9 cellular contexts compared by ENCODE assay signal in the genomic region with DNA sequence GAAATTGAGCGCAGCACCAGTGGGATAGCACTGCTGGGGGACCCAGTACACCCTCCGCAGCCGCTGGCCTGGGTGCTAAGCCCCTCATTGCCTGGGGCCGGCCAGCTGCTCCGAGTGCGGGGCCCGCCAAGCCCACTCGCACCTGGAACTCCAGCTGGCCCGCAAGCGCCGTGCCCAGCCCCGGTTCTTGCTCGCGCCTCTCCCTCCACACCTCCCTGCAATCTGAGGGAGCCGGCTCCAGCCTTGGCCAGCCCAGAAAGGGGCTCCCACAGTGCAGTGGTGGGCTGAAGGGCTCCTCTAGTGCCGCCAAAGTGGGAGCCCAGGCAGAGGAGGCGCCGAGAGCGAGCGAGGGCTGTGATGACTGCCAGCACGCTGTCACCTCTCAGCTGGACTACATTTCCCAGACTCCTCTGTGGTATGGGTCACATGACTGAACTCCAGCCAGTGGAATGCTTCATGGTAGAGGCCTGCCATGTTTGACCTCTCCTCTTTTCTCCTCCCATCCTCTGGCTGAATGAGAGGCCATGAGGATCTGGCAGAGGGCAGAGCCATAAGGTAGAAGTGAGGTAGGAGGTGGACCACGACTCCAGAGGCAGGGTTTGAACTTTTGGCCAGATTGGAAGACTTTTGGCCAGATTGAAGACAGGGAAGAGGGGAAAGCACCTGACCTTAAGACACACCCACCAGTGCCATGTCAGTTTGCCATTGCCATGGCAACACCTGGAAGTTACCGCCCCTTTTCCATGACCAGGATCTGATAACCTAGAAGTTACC. TPM values are rescaled to one million over a fixed set of nuclear protein-coding genes. Genes with fewer than 3 reads are reported as not detected.
A peak's percentile ranks its signal among the peaks of the same experiment; 100 is the strongest.
DNase-seq lines count a peak whose midpoint lies in the region; ATAC-seq and TF ChIP-seq lines count a peak whose summit lies in the region.
"Had no signal": no experiment of that assay in that cellular context is flagged by ENCODE, and none has a peak within 500 bp of the region (broad histone marks: within the 10 kb centered on the region; RNA-seq: fewer than 3 reads in every experiment).

No MANE protein-coding gene starts in this region.

- H3K36me3 ChIP-seq in HAP-1 (replicated peaks): no peaks in the 10 kb centered on the region
- no peaks in the 10 kb centered on the region for H3K36me3 ChIP-seq in right lobe of liver
- H3K36me3 ChIP-seq: cardiac muscle cell had no signal

- H3K9me3 Mint-ChIP-seq in WTC11: peaks cover 12% of the 10 kb centered on the region

- H3K4me3 ChIP-seq in HAP-1: no peak overlapping the region
- no peak overlapping the region for H3K4me3 ChIP-seq in right lobe of liver
- H3K4me3 ChIP-seq: cardiac muscle cell had no signal

- H3K27ac Mint-ChIP-seq in WTC11: peak overlapping the region; percentile 91; the same call in 1 of the 2 replicates

- no peak for TF ChIP-seq CTCF in WTC11 (IDR thresholded peaks at IDR 0.05)
- no peak for TF ChIP-seq CTCF in right lobe of liver (IDR thresholded peaks at IDR 0.05)

- DNase-seq in Caki2 (ENCODE audit: low read depth) (peak; percentile 54), HAP-1 (ENCODE audit: low spot score in 2 of 2) (peak; percentile 28 to 46), WTC11 (ENCODE audit: low spot score) (peak; percentile 19), right lobe of liver (peak in 1 of 3 donors; percentile 38), COR-L47 (lab: John Stamatoyannopoulos, UW) (no peak), T-helper 9 cell (no peak)
- DNase-seq: NK-92 treated with Interleukin-12 subunit alpha and Interleukin-12 subunit beta, amount 100 ng/mL, for 24 hours had no signal

- POLR2A ChIA-PET in WTC11 (lab: Charles Lee): no interaction called here

- no peak overlapping the region for H3K27ac ChIP-seq in right lobe of liver
- H3K27ac ChIP-seq: cardiac muscle cell had no signal

- peaks cover 6% of the 10 kb centered on the region for H3K36me3 Mint-ChIP-seq in WTC11

- in situ Hi-C loops in Caki2 (cut with HindIII; ENCODE audit: low pct_unique_long_range_greater_than_20kb, low sequenced_read_pairs) (no loop called here), HAP-1 (cut with MboI; ENCODE audit: low sequenced_read_pairs) (no loop called here)

- ATAC-seq in WTC11: peak; percentile 91
- ATAC-seq in right lobe of liver: peak; percentile 32 to 64 (median 55)
- ATAC-seq in GM21825 (IDR thresholded peaks at IDR 0.05; ENCODE audit: unreplicated experiment): no peak

- no peaks in the 10 kb centered on the region; the same call in 1 of the 2 replicates for H3K4me1 ChIP-seq in HAP-1
- no peaks in the 10 kb centered on the region for H3K4me1 ChIP-seq in right lobe of liver

- TF ChIP-seq POLR2A in right lobe of liver (IDR thresholded peaks at IDR 0.05): no peak

- no peaks in the 10 kb centered on the region for H3K27me3 Mint-ChIP-seq in WTC11 (ENCODE audit: low read depth)

- H3K4me1 Mint-ChIP-seq in WTC11: peaks cover 8% of the 10 kb centered on the region

- H3K9me3 ChIP-seq in HAP-1: no peaks in the 10 kb centered on the region
- H3K9me3 ChIP-seq in right lobe of liver: no peaks in the 10 kb centered on the region

- intact Hi-C loops in right lobe of liver (cut with DNase I): no loop called here

- 100% methylated on average over 2 of the region's 23 CpGs for WGBS in right lobe of liver (ENCODE audit: insufficient coverage, low coverage, low lambda C conversion rate, missing lambda C conversion rate)

- no peak overlapping the region for H3K4me3 Mint-ChIP-seq in WTC11

- CTCF ChIA-PET in WTC11 (lab: Charles Lee): interaction anchor here (0.6 to 2.4 kb wide), 3 partner anchors 24 to 643 kb away, joined by 3 to 6 read pairs (median 4); no protein-coding TSS in a partner anchor

- H3K27me3 ChIP-seq in HAP-1 (ENCODE audit: low read depth) (peaks cover 17% of the 10 kb centered on the region), right lobe of liver (no peaks in the 10 kb centered on the region)
- H3K27me3 ChIP-seq: cardiac muscle cell had no signal

TF ChIP-seq in WTC11, 78 proteins besides CTCF, POLR2A, EP300 and RAD21 (continues in another document):
- TF ChIP-seq AFF4 (CRISPR knock-in tag; IDR thresholded peaks at IDR 0.05; ENCODE audit: borderline replicate concordance) (no peak), NR2C2 (CRISPR knock-in tag; IDR thresholded peaks at IDR 0.05) (no peak), RELA (CRISPR knock-in tag; IDR thresholded peaks at IDR 0.05; ENCODE audit: borderline replicate concordance) (no peak), NFYB (CRISPR knock-in tag; conservative IDR thresholded peaks at IDR 0.05; ENCODE audit: low read depth) (peak; percentile 4; the same call in 1 of the 2 replicates), NFATC4 (CRISPR knock-in tag; IDR thresholded peaks at IDR 0.05) (no peak), STAT6 (CRISPR knock-in tag; conservative IDR thresholded peaks at IDR 0.05; ENCODE audit: low read depth) (no peak), NFE2L1 (CRISPR knock-in tag; IDR thresholded peaks at IDR 0.05) (no peak), FOXK1 (CRISPR knock-in tag; IDR thresholded peaks at IDR 0.05) (no peak)
- TF ChIP-seq, protein P1, sequence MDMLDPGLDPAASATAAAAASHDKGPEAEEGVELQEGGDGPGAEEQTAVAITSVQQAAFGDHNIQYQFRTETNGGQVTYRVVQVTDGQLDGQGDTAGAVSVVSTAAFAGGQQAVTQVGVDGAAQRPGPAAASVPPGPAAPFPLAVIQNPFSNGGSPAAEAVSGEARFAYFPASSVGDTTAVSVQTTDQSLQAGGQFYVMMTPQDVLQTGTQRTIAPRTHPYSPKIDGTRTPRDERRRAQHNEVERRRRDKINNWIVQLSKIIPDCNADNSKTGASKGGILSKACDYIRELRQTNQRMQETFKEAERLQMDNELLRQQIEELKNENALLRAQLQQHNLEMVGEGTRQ (CRISPR knock-in tag; IDR thresholded peaks at IDR 0.05): peak; percentile 94
- TF ChIP-seq, protein P2, sequence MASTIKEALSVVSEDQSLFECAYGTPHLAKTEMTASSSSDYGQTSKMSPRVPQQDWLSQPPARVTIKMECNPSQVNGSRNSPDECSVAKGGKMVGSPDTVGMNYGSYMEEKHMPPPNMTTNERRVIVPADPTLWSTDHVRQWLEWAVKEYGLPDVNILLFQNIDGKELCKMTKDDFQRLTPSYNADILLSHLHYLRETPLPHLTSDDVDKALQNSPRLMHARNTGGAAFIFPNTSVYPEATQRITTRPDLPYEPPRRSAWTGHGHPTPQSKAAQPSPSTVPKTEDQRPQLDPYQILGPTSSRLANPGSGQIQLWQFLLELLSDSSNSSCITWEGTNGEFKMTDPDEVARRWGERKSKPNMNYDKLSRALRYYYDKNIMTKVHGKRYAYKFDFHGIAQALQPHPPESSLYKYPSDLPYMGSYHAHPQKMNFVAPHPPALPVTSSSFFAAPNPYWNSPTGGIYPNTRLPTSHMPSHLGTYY (CRISPR knock-in tag; IDR thresholded peaks at IDR 0.05): no peak

RNA-seq across cellular contexts. Expression of gene MRGPRD, which starts 6.2 kb away (rescaled TPM):
- total RNA-seq in Caki2 (2014; rRNA removed; shearing (Covaris generic); ENCODE audit: low replicate concordance): not detected in 2 replicates
- total RNA-seq in WTC11 (2021) (not detected in 3 replicates), right lobe of liver (not detected)
- total RNA-seq: cardiac muscle cell had no signal

RNA-seq across cellular contexts. Expression of gene MRGPRF, which starts 38.4 kb away (rescaled TPM):
- total RNA-seq in Caki2 (2014; rRNA removed; shearing (Covaris generic); ENCODE audit: low replicate concordance): 1.2 TPM in 1 of 2 replicates, not detected in the other
- total RNA-seq in WTC11 (2021) (3.8 to 6.5 TPM (median 5.5 TPM) in 3 replicates), right lobe of liver (1 to 10 TPM; 1.6 to 3.4 (median 2.0) TPM)

Comparison
In these comparisons a context has a peak if more than half of its experiments do, and no peak if none do; other contexts are left out.
1. DNase-seq: peak in Caki2 (single experiment), HAP-1 (2 of 2) and WTC11 (single experiment); none in COR-L47 (single experiment) and T-helper 9 cell (single experiment).